In the genomic region with DNA sequence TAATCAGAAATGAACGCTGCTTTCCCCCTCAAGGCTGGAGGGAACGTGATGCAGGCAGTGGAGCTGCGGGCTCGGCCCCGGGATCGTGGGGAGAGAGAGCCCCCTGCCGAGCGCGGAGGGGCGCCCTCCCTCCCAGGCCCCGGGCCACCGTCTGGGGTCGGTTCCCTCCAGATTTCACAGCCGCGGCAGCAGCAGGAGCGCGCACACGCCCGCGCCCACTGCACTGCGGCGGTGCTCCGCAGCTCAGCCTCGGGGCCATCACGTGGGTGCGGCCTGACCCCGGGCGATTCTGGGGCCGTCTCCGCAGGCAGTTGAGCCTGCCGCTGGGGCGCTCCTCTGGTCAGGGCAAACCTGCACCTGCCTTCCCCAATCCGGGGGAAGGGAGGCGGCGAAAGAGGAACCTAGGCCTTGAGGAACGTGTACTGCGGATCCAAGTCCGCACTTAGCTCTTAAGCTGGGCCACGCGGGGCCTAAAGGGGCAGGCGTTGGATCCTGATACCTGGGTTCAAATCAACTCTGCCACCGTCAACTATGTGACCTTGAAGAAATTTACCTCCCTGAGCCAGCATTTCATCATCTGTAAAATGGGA, we compare ENCODE assay signal across 8 cellular contexts. TPM values are rescaled to one million over a fixed set of nuclear protein-coding genes. Genes with fewer than 3 reads are reported as not detected.
DNase-seq lines count a peak whose midpoint lies in the region; ATAC-seq and TF ChIP-seq lines count a peak whose summit lies in the region.

No MANE protein-coding gene starts in this region.

- H3K27ac ChIP-seq in substantia nigra (ENCODE audit: low read depth, low read length, poor library complexity, severe bottlenecking), result peak overlapping the region; percentile 21

- H3K9me3 Mint-ChIP-seq in endothelial cell (ENCODE audit: unreplicated experiment) (no peaks in the 10 kb centered on the region), mesothelial cell of epicardium (peaks cover 1% of the 10 kb centered on the region)

- H3K36me3 Mint-ChIP-seq in T-helper 17 cell (ENCODE audit: low read depth) (peaks cover 10% of the 10 kb centered on the region), endothelial cell (ENCODE audit: low read depth, unreplicated experiment) (no peaks in the 10 kb centered on the region), mesothelial cell of epicardium (no peaks in the 10 kb centered on the region)

- H3K4me3 Mint-ChIP-seq in T-helper 17 cell, result peak overlapping the region; percentile 5
- H3K4me3 Mint-ChIP-seq in endothelial cell (ENCODE audit: unreplicated experiment), result no peak overlapping the region
- H3K4me3 Mint-ChIP-seq in mesothelial cell of epicardium, result peak overlapping the region; percentile 55

- ATAC-seq in HG02981 (IDR thresholded peaks at IDR 0.05; ENCODE audit: unreplicated experiment) (peak; percentile 74), T-helper 17 cell (peak; percentile 57)

- H3K4me1 Mint-ChIP-seq in T-helper 17 cell, result peaks cover 11% of the 10 kb centered on the region
- H3K4me1 Mint-ChIP-seq in endothelial cell (ENCODE audit: unreplicated experiment), result peaks cover 15% of the 10 kb centered on the region
- peaks cover 8% of the 10 kb centered on the region for H3K4me1 Mint-ChIP-seq in mesothelial cell of epicardium

- H3K9me3 ChIP-seq in T-helper 17 cell (ENCODE audit: control insufficient read depth, low read length, poor library complexity, severe bottlenecking), result no peaks in the 10 kb centered on the region

- no peak overlapping the region for H3K27ac Mint-ChIP-seq in T-helper 17 cell
- H3K27ac Mint-ChIP-seq in endothelial cell (ENCODE audit: unreplicated experiment), result no peak overlapping the region
- H3K27ac Mint-ChIP-seq in mesothelial cell of epicardium, result no peak overlapping the region

- H3K27me3 Mint-ChIP-seq in T-helper 17 cell (peaks cover 53% of the 10 kb centered on the region), endothelial cell (ENCODE audit: unreplicated experiment) (peaks cover 9% of the 10 kb centered on the region), mesothelial cell of epicardium (ENCODE audit: low read depth) (peaks cover 43% of the 10 kb centered on the region)

- TF ChIP-seq CTCF in endothelial cell (IDR thresholded peaks at IDR 0.05; ENCODE audit: unreplicated experiment) (no peak), mesothelial cell of epicardium (IDR thresholded peaks at IDR 0.05; ENCODE audit: unreplicated experiment) (no peak)

- DNase-seq in activated gamma-delta T cell treated with Interleukin-2 at 50 U/mL for 16 hours (peak; percentile 5), activated gamma-delta T cell (lab: John Stamatoyannopoulos, UW) (no peak), T-helper 17 cell (peak in 1 of 3 donors; percentile 14), endothelial cell (ENCODE audit: low spot score) (peak; percentile 59), mesothelial cell of epicardium (ENCODE audit: low spot score in 2 of 2, unreplicated experiment in 2 of 2) (peak in 1 of 2 experiments; percentile 62), substantia nigra (lab: John Stamatoyannopoulos, UW) (peak in 47 of 49 donors; percentile 10 to 84 (median 46)), T1000 (lab: John Stamatoyannopoulos, UW) (no peak)

RNA-seq across cellular contexts. Expression of gene DELE1, which starts 9.4 kb away (rescaled TPM):
- total RNA-seq in T-helper 17 cell (10 to 100 TPM; 76.6 to 86.7 TPM), endothelial cell (ENCODE audit: unreplicated experiment) (115 TPM), mesothelial cell of epicardium (85.4 to 91.5 TPM (median 88.3 TPM) in 3 replicates)

RNA-seq across cellular contexts. Expression of gene PCDH1, which starts 36.0 kb away (rescaled TPM):
- total RNA-seq in T-helper 17 cell (under 1 TPM; 0.57 to 0.87 TPM), endothelial cell (ENCODE audit: unreplicated experiment) (140 TPM), mesothelial cell of epicardium (5.1 to 6.1 TPM (median 5.4 TPM) in 3 replicates)

RNA-seq across cellular contexts. Expression of gene PCDH12, which starts 43.8 kb away (rescaled TPM):
- under 1 TPM; 0.05 to 0.15 TPM for total RNA-seq in T-helper 17 cell
- 64.0 TPM for total RNA-seq in endothelial cell (ENCODE audit: unreplicated experiment)
- total RNA-seq in mesothelial cell of epicardium, result 0.07 to 0.29 TPM (median 0.18 TPM) in 3 replicates

RNA-seq across cellular contexts. Expression of gene RNF14, which starts 54.7 kb away (rescaled TPM):
- total RNA-seq in T-helper 17 cell (10 to 100 TPM; 16.5 to 18.7 TPM), endothelial cell (ENCODE audit: unreplicated experiment) (51.6 TPM), mesothelial cell of epicardium (34.0 to 36.5 TPM (median 35.1 TPM) in 3 replicates)

Comparison
In these comparisons a context has a peak if more than half of its experiments do, and no peak if none do; other contexts are left out.
1. DNase-seq: peak in activated gamma-delta T cell treated with Interleukin-2 at 50 U/mL for 16 hours (single experiment), endothelial cell (single experiment) and substantia nigra (47 of 49); none in activated gamma-delta T cell (single experiment) and T1000 (single experiment).
2. RNA of gene PCDH1, which starts 36.0 kb away (total RNA-seq): 140 TPM in endothelial cell (single experiment); 5.1 to 6.1 TPM in mesothelial cell of epicardium and 0.57 to 0.87 TPM in T-helper 17 cell; every median in the first group is over 10 times any median in the second.
3. RNA of gene PCDH12, which starts 43.8 kb away (total RNA-seq): 64.0 TPM in endothelial cell (single experiment); 0.05 to 0.15 TPM in T-helper 17 cell and 0.07 to 0.29 TPM in mesothelial cell of epicardium; every median in the first group is over 10 times any median in the second.